In the genomic region with DNA sequence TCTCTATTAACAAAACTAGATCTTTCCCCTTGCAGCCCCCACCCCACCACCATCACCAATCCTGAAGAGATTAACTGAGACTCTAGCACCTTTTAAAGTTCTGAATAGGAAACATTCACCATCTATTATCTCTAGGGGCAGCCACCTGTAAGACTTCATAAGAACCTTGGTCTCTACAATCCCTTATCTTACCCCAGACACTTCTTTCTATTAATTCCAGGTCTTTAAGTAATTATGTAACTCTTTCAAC, we compare ENCODE assay signal across 16 cellular contexts.
DNase-seq lines count a peak whose midpoint lies in the region; ATAC-seq and TF ChIP-seq lines count a peak whose summit lies in the region.
"Had no signal": no experiment of that assay in that cellular context is flagged by ENCODE, and none has a peak within 500 bp of the region (broad histone marks: within the 10 kb centered on the region; RNA-seq: fewer than 3 reads in every experiment).

No MANE protein-coding gene starts in this region.

- POLR2A ChIA-PET in WTC11 (lab: Charles Lee): no interaction called here

- H3K27me3 ChIP-seq in HUES48 (ENCODE audit: control insufficient read depth, insufficient read depth, low read length) (no peaks in the 10 kb centered on the region), iPS-20b (ENCODE audit: insufficient read depth, low read length) (no peaks in the 10 kb centered on the region), ascending aorta (no peaks in the 10 kb centered on the region)
- H3K27me3 ChIP-seq: BLaER1 treated with 17β-estradiol and CSF1 and Interleukin-3, amounts not matched to agents 10 nM and 100 nM had no signal

- peaks cover 40% of the 10 kb centered on the region for H3K36me3 Mint-ChIP-seq in WTC11
- H3K36me3 Mint-ChIP-seq: CD8-positive, alpha-beta T cell had no signal

- no peaks in the 10 kb centered on the region for H3K27me3 Mint-ChIP-seq in WTC11 (ENCODE audit: low read depth)
- H3K27me3 Mint-ChIP-seq in stimulated activated naive CD8-positive, alpha-beta T cell treated with anti-CD3 and anti-CD28 coated beads, Interleukin-15, amount 100 ng/mL, for 72 hours: peaks cover 10% of the 10 kb centered on the region
- H3K27me3 Mint-ChIP-seq: B cell had no signal

- TF ChIP-seq CTCF in WTC11 (IDR thresholded peaks at IDR 0.05) (no peak), ascending aorta (IDR thresholded peaks at IDR 0.05) (no peak)

- no peak for DNase-seq in WTC11 (ENCODE audit: low spot score)
- DNase-seq in ascending aorta (ENCODE audit: low spot score in 2 of 2): no peak
- DNase-seq in stimulated activated naive CD8-positive, alpha-beta T cell treated with anti-CD3 and anti-CD28 coated beads, Interleukin-15, amount 100 ng/mL, for 72 hours: no peak
- DNase-seq in hippocampal formation (lab: John Stamatoyannopoulos, UW): no peak
- DNase-seq: Calu3; CD8-positive, alpha-beta T cell; DMS79 treated with DMSO at 0.1 percent for 48 hours; GF-D8; HFFc6 had no signal

- no peak overlapping the region for H3K4me3 ChIP-seq in HUES48 (ENCODE audit: low read depth, low read length)
- no peak overlapping the region for H3K4me3 ChIP-seq in iPS-20b (ENCODE audit: low read length)
- H3K4me3 ChIP-seq in ascending aorta: no peak overlapping the region
- H3K4me3 ChIP-seq: BLaER1 treated with 17β-estradiol and CSF1 and Interleukin-3, amounts not matched to agents 10 nM and 100 nM had no signal

- H3K27ac Mint-ChIP-seq in WTC11: peak overlapping the region; percentile 78; the same call in 1 of the 2 replicates
- no peak overlapping the region for H3K27ac Mint-ChIP-seq in stimulated activated naive CD8-positive, alpha-beta T cell treated with anti-CD3 and anti-CD28 coated beads, Interleukin-15, amount 100 ng/mL, for 72 hours
- H3K27ac Mint-ChIP-seq: B cell; CD8-positive, alpha-beta T cell; HFFc6 had no signal

- ATAC-seq in WTC11 (peak; percentile 50), GM18517 (IDR thresholded peaks at IDR 0.05; ENCODE audit: unreplicated experiment) (no peak)
- ATAC-seq in stimulated activated naive CD8-positive, alpha-beta T cell treated with anti-CD3 and anti-CD28 coated beads, Interleukin-15, amount 100 ng/mL, for 72 hours: no peak
- ATAC-seq: CD8-positive, alpha-beta T cell; HCT116 had no signal

- H3K9ac ChIP-seq in HUES48 (ENCODE audit: low read depth, low read length) (no peak overlapping the region), iPS-20b (ENCODE audit: low read depth, low read length) (no peak overlapping the region)
- H3K9ac ChIP-seq: BLaER1 treated with 17β-estradiol and CSF1 and Interleukin-3, amounts not matched to agents 10 nM and 100 nM had no signal

- intact Hi-C loops in ascending aorta (cut with DNase I): no loop called here

- H3K9me3 ChIP-seq in HUES48 (ENCODE audit: control insufficient read depth, insufficient read depth, low read length) (peaks cover 21% of the 10 kb centered on the region), iPS-20b (ENCODE audit: insufficient read depth, low read depth, low read length) (peaks cover 4% of the 10 kb centered on the region), ascending aorta (no peaks in the 10 kb centered on the region)

- no peak overlapping the region for H3K4me3 Mint-ChIP-seq in WTC11
- no peak overlapping the region for H3K4me3 Mint-ChIP-seq in stimulated activated naive CD8-positive, alpha-beta T cell treated with anti-CD3 and anti-CD28 coated beads, Interleukin-15, amount 100 ng/mL, for 72 hours
- H3K4me3 Mint-ChIP-seq: B cell; CD8-positive, alpha-beta T cell; HFFc6 had no signal

- H3K36me3 ChIP-seq in HUES48 (ENCODE audit: control insufficient read depth, insufficient read depth, low read length) (no peaks in the 10 kb centered on the region), iPS-20b (ENCODE audit: insufficient read depth, low read depth, low read length) (no peaks in the 10 kb centered on the region), ascending aorta (no peaks in the 10 kb centered on the region)
- H3K36me3 ChIP-seq: BLaER1 treated with 17β-estradiol and CSF1 and Interleukin-3, amounts not matched to agents 10 nM and 100 nM had no signal

- peaks cover 46% of the 10 kb centered on the region for H3K9me3 Mint-ChIP-seq in WTC11
- no peaks in the 10 kb centered on the region for H3K9me3 Mint-ChIP-seq in stimulated activated naive CD8-positive, alpha-beta T cell treated with anti-CD3 and anti-CD28 coated beads, Interleukin-15, amount 100 ng/mL, for 72 hours
- H3K9me3 Mint-ChIP-seq: CD8-positive, alpha-beta T cell; HFFc6 had no signal

- CTCF ChIA-PET in WTC11 (lab: Charles Lee): no interaction called here

- peaks cover 53% of the 10 kb centered on the region for H3K4me1 Mint-ChIP-seq in WTC11
- no peaks in the 10 kb centered on the region for H3K4me1 Mint-ChIP-seq in stimulated activated naive CD8-positive, alpha-beta T cell treated with anti-CD3 and anti-CD28 coated beads, Interleukin-15, amount 100 ng/mL, for 72 hours
- H3K4me1 Mint-ChIP-seq: B cell had no signal

- H3K27ac ChIP-seq in HUES48 (ENCODE audit: low read depth, low read length): peak overlapping the region; percentile 87
- H3K27ac ChIP-seq in iPS-20b (ENCODE audit: low read length): peak overlapping the region; percentile 33
- no peak overlapping the region for H3K27ac ChIP-seq in ascending aorta
- H3K27ac ChIP-seq: BLaER1 treated with 17β-estradiol and CSF1 and Interleukin-3, amounts not matched to agents 10 nM and 100 nM; HL-60 had no signal

- H3K4me1 ChIP-seq in HUES48 (ENCODE audit: control insufficient read depth, insufficient read depth, low read length): peaks cover 29% of the 10 kb centered on the region
- H3K4me1 ChIP-seq in iPS-20b (ENCODE audit: insufficient read depth, low read length): peaks cover 11% of the 10 kb centered on the region
- H3K4me1 ChIP-seq in ascending aorta: no peaks in the 10 kb centered on the region
- H3K4me1 ChIP-seq: BLaER1 treated with 17β-estradiol and CSF1 and Interleukin-3, amounts not matched to agents 10 nM and 100 nM had no signal

TF ChIP-seq in WTC11, 78 proteins besides CTCF, POLR2A, EP300 and RAD21 (continues in another document):
- TF ChIP-seq RELA (CRISPR knock-in tag; IDR thresholded peaks at IDR 0.05; ENCODE audit: borderline replicate concordance): no peak
- TF ChIP-seq, protein P1, sequence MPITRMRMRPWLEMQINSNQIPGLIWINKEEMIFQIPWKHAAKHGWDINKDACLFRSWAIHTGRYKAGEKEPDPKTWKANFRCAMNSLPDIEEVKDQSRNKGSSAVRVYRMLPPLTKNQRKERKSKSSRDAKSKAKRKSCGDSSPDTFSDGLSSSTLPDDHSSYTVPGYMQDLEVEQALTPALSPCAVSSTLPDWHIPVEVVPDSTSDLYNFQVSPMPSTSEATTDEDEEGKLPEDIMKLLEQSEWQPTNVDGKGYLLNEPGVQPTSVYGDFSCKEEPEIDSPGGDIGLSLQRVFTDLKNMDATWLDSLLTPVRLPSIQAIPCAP (CRISPR knock-in tag; IDR thresholded peaks at IDR 0.05): no peak
- TF ChIP-seq, protein P2, sequence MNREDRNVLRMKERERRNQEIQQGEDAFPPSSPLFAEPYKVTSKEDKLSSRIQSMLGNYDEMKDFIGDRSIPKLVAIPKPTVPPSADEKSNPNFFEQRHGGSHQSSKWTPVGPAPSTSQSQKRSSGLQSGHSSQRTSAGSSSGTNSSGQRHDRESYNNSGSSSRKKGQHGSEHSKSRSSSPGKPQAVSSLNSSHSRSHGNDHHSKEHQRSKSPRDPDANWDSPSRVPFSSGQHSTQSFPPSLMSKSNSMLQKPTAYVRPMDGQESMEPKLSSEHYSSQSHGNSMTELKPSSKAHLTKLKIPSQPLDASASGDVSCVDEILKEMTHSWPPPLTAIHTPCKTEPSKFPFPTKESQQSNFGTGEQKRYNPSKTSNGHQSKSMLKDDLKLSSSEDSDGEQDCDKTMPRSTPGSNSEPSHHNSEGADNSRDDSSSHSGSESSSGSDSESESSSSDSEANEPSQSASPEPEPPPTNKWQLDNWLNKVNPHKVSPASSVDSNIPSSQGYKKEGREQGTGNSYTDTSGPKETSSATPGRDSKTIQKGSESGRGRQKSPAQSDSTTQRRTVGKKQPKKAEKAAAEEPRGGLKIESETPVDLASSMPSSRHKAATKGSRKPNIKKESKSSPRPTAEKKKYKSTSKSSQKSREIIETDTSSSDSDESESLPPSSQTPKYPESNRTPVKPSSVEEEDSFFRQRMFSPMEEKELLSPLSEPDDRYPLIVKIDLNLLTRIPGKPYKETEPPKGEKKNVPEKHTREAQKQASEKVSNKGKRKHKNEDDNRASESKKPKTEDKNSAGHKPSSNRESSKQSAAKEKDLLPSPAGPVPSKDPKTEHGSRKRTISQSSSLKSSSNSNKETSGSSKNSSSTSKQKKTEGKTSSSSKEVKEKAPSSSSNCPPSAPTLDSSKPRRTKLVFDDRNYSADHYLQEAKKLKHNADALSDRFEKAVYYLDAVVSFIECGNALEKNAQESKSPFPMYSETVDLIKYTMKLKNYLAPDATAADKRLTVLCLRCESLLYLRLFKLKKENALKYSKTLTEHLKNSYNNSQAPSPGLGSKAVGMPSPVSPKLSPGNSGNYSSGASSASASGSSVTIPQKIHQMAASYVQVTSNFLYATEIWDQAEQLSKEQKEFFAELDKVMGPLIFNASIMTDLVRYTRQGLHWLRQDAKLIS (CRISPR knock-in tag; IDR thresholded peaks at IDR 0.05; ENCODE audit: borderline replicate concordance): no peak
- no peak for TF ChIP-seq SOX15 (CRISPR knock-in tag; IDR thresholded peaks at IDR 0.05)
- TF ChIP-seq, protein P3, sequence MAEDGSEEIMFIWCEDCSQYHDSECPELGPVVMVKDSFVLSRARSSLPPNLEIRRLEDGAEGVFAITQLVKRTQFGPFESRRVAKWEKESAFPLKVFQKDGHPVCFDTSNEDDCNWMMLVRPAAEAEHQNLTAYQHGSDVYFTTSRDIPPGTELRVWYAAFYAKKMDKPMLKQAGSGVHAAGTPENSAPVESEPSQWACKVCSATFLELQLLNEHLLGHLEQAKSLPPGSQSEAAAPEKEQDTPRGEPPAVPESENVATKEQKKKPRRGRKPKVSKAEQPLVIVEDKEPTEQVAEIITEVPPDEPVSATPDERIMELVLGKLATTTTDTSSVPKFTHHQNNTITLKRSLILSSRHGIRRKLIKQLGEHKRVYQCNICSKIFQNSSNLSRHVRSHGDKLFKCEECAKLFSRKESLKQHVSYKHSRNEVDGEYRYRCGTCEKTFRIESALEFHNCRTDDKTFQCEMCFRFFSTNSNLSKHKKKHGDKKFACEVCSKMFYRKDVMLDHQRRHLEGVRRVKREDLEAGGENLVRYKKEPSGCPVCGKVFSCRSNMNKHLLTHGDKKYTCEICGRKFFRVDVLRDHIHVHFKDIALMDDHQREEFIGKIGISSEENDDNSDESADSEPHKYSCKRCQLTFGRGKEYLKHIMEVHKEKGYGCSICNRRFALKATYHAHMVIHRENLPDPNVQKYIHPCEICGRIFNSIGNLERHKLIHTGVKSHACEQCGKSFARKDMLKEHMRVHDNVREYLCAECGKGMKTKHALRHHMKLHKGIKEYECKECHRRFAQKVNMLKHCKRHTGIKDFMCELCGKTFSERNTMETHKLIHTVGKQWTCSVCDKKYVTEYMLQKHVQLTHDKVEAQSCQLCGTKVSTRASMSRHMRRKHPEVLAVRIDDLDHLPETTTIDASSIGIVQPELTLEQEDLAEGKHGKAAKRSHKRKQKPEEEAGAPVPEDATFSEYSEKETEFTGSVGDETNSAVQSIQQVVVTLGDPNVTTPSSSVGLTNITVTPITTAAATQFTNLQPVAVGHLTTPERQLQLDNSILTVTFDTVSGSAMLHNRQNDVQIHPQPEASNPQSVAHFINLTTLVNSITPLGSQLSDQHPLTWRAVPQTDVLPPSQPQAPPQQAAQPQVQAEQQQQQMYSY (CRISPR knock-in tag; IDR thresholded peaks at IDR 0.05): no peak

Comparison
In these comparisons a context has a peak if more than half of its experiments do, and no peak if none do; other contexts are left out.
1. H3K27ac ChIP-seq: peak in HUES48 (single experiment) and iPS-20b (single experiment); none in ascending aorta (0 of 2).